24 cellular contexts compared by ENCODE assay signal in genomic region chr12:128814411-128815261, GRCh38. TPM values are rescaled to one million over a fixed set of nuclear protein-coding genes. Genes with fewer than 3 reads are reported as not detected.
A peak's percentile ranks its signal among the peaks of the same experiment; 100 is the strongest.
DNase-seq lines count a peak whose midpoint lies in the region; TF ChIP-seq lines count a peak whose summit lies in the region.
"Had no signal": no experiment of that assay in that cellular context is flagged by ENCODE, and none has a peak within 500 bp of the region (broad histone marks: within the 10 kb centered on the region; RNA-seq: fewer than 3 reads in every experiment).

No MANE protein-coding gene starts in this region.

- TF ChIP-seq CTCF in HFFc6 (IDR thresholded peaks at IDR 0.05) (no peak), glutamatergic neuron (IDR thresholded peaks at IDR 0.05; ENCODE audit: partially characterized antibody, unreplicated experiment) (no peak), smooth muscle cell (IDR thresholded peaks at IDR 0.05; ENCODE audit: borderline replicate concordance, insufficient read depth, poor library complexity, severe bottlenecking) (no peak)

- H3K27ac ChIP-seq in smooth muscle cell (ENCODE audit: low read depth) = peak overlapping the region; percentile 10
- H3K27ac ChIP-seq: 22Rv1, colonic mucosa, HL-60, parathyroid adenoma had no signal

- H3K4me1 Mint-ChIP-seq in HFFc6 (ENCODE audit: low read depth) = peaks cover 88% of the 10 kb centered on the region
- peaks cover 16% of the 10 kb centered on the region for H3K4me1 Mint-ChIP-seq in glutamatergic neuron (ENCODE audit: low read depth, unreplicated experiment)

- peaks cover 2% of the 10 kb centered on the region; the same call in 1 of the 2 replicates for H3K27me3 Mint-ChIP-seq in HFFc6 (ENCODE audit: insufficient read depth)
- H3K27me3 Mint-ChIP-seq in glutamatergic neuron (ENCODE audit: unreplicated experiment) = peaks cover 1% of the 10 kb centered on the region
- H3K27me3 Mint-ChIP-seq: activated naive CD8-positive, alpha-beta T cell treated with anti-CD3 and anti-CD28 coated beads, Interleukin-2, amount 50 U/mL, for 24 hours; naive thymus-derived CD4-positive, alpha-beta T cell had no signal

- no peak overlapping the region for H2AFZ ChIP-seq in smooth muscle cell (ENCODE audit: low read depth)
- H2AFZ ChIP-seq: parathyroid adenoma had no signal

- H3K4me1 ChIP-seq in smooth muscle cell (ENCODE audit: low read depth) = peaks cover 19% of the 10 kb centered on the region
- H3K4me1 ChIP-seq: Caco-2 had no signal

- no peaks in the 10 kb centered on the region for H3F3A ChIP-seq in smooth muscle cell (ENCODE audit: low read depth)

- H3K27me3 ChIP-seq in smooth muscle cell (ENCODE audit: low read depth) = no peaks in the 10 kb centered on the region
- H3K27me3 ChIP-seq: brain microvascular endothelial cell, colonic mucosa, tibial artery had no signal

- no peak overlapping the region for H3K4me3 Mint-ChIP-seq in HFFc6
- H3K4me3 Mint-ChIP-seq in glutamatergic neuron (ENCODE audit: unreplicated experiment) = no peak overlapping the region
- H3K4me3 Mint-ChIP-seq: activated naive CD8-positive, alpha-beta T cell treated with anti-CD3 and anti-CD28 coated beads, Interleukin-2, amount 50 U/mL, for 24 hours had no signal

- H3K79me2 ChIP-seq in smooth muscle cell (ENCODE audit: low read depth) = peaks cover 85% of the 10 kb centered on the region

- no peak overlapping the region for H3K9ac ChIP-seq in smooth muscle cell (ENCODE audit: low read depth)
- H3K9ac ChIP-seq: parathyroid adenoma had no signal

- H3K9me3 Mint-ChIP-seq in HFFc6 (no peaks in the 10 kb centered on the region), glutamatergic neuron (ENCODE audit: unreplicated experiment) (peaks cover 5% of the 10 kb centered on the region)
- H3K9me3 Mint-ChIP-seq: activated naive CD8-positive, alpha-beta T cell treated with anti-CD3 and anti-CD28 coated beads, Interleukin-2, amount 50 U/mL, for 24 hours had no signal

- peaks cover 94% of the 10 kb centered on the region for H4K20me1 ChIP-seq in smooth muscle cell (ENCODE audit: low read depth)

- 98% methylated on average over 25 of the region's 25 CpGs for WGBS in smooth muscle cell (ENCODE audit: low lambda C conversion rate)

- H3K36me3 Mint-ChIP-seq in HFFc6 (ENCODE audit: low read depth) (peaks cover 23% of the 10 kb centered on the region), glutamatergic neuron (ENCODE audit: unreplicated experiment) (peaks cover 3% of the 10 kb centered on the region)

- no peak overlapping the region for H3K4me3 ChIP-seq in smooth muscle cell
- H3K4me3 ChIP-seq: colonic mucosa, tibial artery had no signal

- H3K9me3 ChIP-seq in smooth muscle cell (replicated peaks; ENCODE audit: low read depth) = no peaks in the 10 kb centered on the region
- H3K9me3 ChIP-seq: Caco-2, colonic mucosa, tibial artery had no signal

- H3K27ac Mint-ChIP-seq in HFFc6 (0 out of 2 replicates have a peak overlapping the region, but pooled peaks have one; percentile 75), glutamatergic neuron (ENCODE audit: unreplicated experiment) (peak overlapping the region; percentile 14)
- H3K27ac Mint-ChIP-seq: activated naive CD8-positive, alpha-beta T cell treated with anti-CD3 and anti-CD28 coated beads, Interleukin-2, amount 50 U/mL, for 24 hours had no signal

- DNase-seq in NCI-H2107 treated with DMSO at 0.1 percent for 48 hours (lab: John Stamatoyannopoulos, UW; ENCODE audit: unreplicated experiment) (peak; percentile 41), NCI-H2107 (lab: John Stamatoyannopoulos, UW) (no peak), HFFc6 (no peak), glutamatergic neuron (no peak), smooth muscle cell (lab: John Stamatoyannopoulos, UW; ENCODE audit: unreplicated experiment) (no peak), NCI-H748 (lab: John Stamatoyannopoulos, UW; ENCODE audit: unreplicated experiment) (no peak), DMS153 (lab: John Stamatoyannopoulos, UW) (no peak), activated gamma-delta T cell treated with Interleukin-2 at 50 U/mL for 16 hours (no peak)
- DNase-seq: activated CD4-positive, alpha-beta T cell treated with anti-CD3 and anti-CD28 coated beads for 48 hours; activated naive CD8-positive, alpha-beta T cell treated with anti-CD3 and anti-CD28 coated beads, Interleukin-2, amount 50 U/mL, for 24 hours; AML-193; brain microvascular endothelial cell; Caco-2; colonic mucosa; mesendoderm; naive thymus-derived CD4-positive, alpha-beta T cell; NCI-H1105 treated with DMSO at 0.1 percent for 48 hours; NCI-H2081 treated with DMSO at 0.1 percent for 48 hours; NCI-H524 had no signal

- H3K4me2 ChIP-seq in smooth muscle cell = no peak overlapping the region

- H3K36me3 ChIP-seq in smooth muscle cell (ENCODE audit: low read depth) = no peaks in the 10 kb centered on the region
- H3K36me3 ChIP-seq: colonic mucosa had no signal

RNA-seq across cellular contexts. Expression of gene SLC15A4, which starts 9.1 kb away (rescaled TPM):
- total RNA-seq in HFFc6 (2021; fragmentation: NEBNext Ultra II Directional; extraction: Animal tissue kit (Norgen Biotek cat#: 25700)) = 10 to 100 TPM; 20.2 to 26.4 (median 23.1) TPM
- 23.0 TPM for total RNA-seq in glutamatergic neuron (ENCODE audit: unreplicated experiment)
- total RNA-seq in smooth muscle cell = 36.3 and 37.3 TPM in 2 replicates
- polyA plus RNA-seq in smooth muscle cell = 35.0 and 38.2 TPM in 2 replicates

RNA-seq across cellular contexts. Expression of gene GLT1D1, which starts 38.6 kb away (rescaled TPM):
- not detected for total RNA-seq in HFFc6 (2021; fragmentation: NEBNext Ultra II Directional; extraction: Animal tissue kit (Norgen Biotek cat#: 25700))
- 4.4 TPM for total RNA-seq in glutamatergic neuron (ENCODE audit: unreplicated experiment)
- total RNA-seq in smooth muscle cell = 0.18 and 0.36 TPM in 2 replicates
- 0.07 TPM in 1 of 2 replicates, not detected in the other for polyA plus RNA-seq in smooth muscle cell
- total RNA-seq: Caco-2 had no signal
- polyA plus RNA-seq: fibroblast of lung; naive thymus-derived CD4-positive, alpha-beta T cell had no signal
